1 cellular context compared by ENCODE assay signal in the genomic region with DNA sequence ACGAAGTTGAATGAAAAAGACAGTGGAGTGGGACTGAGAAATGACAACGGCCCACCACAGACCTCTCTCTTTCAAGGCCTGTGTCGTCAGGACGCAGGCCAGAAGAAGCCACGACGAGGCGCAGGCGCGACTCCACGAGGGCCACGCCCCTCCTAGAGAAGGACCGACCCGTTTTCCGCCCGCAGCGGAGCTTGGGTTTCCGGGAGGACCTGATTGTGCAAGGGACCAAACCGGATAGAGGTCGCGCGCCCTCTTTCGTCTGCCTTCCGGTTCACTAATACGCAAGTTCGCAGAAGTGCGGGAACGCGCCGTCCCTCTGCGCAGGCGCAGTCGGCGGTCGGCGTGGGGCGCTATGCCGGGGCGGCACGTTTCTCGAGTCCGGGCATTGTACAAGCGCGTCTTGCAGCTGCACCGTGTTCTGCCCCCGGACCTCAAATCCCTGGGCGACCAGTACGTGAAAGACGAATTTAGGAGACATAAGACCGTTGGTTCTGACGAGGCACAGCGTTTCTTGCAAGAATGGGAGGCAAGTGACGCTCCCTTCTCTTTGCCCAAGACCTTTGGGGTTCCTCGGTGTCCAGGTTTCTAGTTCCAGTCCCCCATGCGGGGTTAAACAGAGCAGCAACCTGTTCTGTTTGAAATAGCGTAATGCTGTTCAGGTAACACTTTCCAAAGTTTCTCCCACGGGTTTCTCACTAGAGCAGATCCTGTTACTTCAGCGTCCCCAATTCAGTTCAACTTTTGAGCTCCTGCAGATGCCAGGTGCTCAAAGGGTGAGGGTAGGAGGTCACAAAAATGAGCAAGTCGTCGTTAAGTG.
A peak's percentile ranks its signal among the peaks of the same experiment; 100 is the strongest.
TF ChIP-seq lines count a peak whose summit lies in the region.

Gene SDHAF3, plus strand, starts transcription at position 327 of the 817 bp plus-strand sequence. Its CDS starts 26 bp downstream, at position 353.

TF ChIP-seq in GM12878, 131 proteins besides CTCF, POLR2A, EP300 and RAD21 (continued from another document):
- TF ChIP-seq BCLAF1 (IDR thresholded peaks at IDR 0.05): no peak
- TF ChIP-seq SKIL (IDR thresholded peaks at IDR 0.05; ENCODE audit: low read depth, poor library complexity, severe bottlenecking): no peak
- TF ChIP-seq NR2C2 (IDR thresholded peaks at IDR 0.05; ENCODE audit: borderline replicate concordance, control insufficient read depth, insufficient read length, low read depth): no peak
- TF ChIP-seq, protein P1, sequence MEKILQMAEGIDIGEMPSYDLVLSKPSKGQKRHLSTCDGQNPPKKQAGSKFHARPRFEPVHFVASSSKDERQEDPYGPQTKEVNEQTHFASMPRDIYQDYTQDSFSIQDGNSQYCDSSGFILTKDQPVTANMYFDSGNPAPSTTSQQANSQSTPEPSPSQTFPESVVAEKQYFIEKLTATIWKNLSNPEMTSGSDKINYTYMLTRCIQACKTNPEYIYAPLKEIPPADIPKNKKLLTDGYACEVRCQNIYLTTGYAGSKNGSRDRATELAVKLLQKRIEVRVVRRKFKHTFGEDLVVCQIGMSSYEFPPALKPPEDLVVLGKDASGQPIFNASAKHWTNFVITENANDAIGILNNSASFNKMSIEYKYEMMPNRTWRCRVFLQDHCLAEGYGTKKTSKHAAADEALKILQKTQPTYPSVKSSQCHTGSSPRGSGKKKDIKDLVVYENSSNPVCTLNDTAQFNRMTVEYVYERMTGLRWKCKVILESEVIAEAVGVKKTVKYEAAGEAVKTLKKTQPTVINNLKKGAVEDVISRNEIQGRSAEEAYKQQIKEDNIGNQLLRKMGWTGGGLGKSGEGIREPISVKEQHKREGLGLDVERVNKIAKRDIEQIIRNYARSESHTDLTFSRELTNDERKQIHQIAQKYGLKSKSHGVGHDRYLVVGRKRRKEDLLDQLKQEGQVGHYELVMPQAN (conservative IDR thresholded peaks at IDR 0.05): peak; percentile 63; the same call in 1 of the 2 replicates
- peak; percentile 92 for TF ChIP-seq CREM (IDR thresholded peaks at IDR 0.05; ENCODE audit: low read depth)
- no peak for TF ChIP-seq EZH2 (IDR thresholded peaks at IDR 0.05; ENCODE audit: borderline replicate concordance, control insufficient read depth, low read depth, low read length)
- no peak for TF ChIP-seq RFX5 (IDR thresholded peaks at IDR 0.05; ENCODE audit: low read depth, low read length)
- no peak for TF ChIP-seq FOXM1 (IDR thresholded peaks at IDR 0.05; ENCODE audit: low read depth, low read length)
- peak; percentile 84 for TF ChIP-seq NBN (IDR thresholded peaks at IDR 0.05)
- peak; percentile 84 for TF ChIP-seq ZNF687 (IDR thresholded peaks at IDR 0.05)
- TF ChIP-seq NRF1 (conservative IDR thresholded peaks at IDR 0.05; ENCODE audit: low read depth, low read length): peak; percentile 65
